1 cellular context compared by ENCODE assay signal in the genomic region with DNA sequence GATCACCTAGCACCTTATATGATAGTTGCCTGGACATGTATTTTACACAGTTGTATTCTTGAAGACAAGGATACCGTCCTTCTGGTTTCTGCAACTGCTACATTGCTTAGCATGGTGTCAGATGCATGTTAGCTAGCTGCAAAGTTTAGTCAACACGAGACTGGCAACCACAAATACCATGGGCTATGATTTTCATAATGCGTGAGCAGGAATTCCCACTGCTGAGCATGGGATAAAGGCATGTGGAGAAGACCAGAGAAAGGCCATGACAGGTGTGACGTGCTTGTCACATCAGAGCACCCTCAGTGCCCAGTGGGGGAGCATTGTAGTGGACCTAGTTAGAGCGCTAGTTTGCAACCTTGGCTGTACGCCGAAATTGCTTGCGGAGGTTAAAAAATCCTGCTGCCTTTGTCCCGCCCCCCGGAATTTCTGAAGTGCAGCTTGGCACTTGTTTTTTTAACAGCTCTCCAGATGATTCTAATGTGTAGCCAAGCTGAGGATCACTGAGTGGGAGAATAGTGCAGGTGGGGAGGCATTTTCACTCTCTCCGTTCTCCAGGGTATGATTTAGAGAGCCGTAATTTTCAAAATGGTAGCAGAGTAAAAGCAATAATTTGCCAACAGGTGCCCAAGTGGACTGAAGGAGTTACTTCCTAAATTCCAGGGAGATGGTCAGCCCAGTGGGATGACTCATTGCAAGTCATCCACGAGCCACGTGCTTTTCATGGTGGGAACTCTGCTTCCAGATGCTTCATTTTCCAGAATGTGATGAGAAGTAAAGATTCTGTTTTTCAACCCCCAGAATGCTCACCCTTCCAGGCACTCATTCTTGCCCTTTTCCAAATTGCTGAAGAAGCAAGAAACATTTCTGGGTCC.
TF ChIP-seq lines count a peak whose summit lies in the region.

No MANE protein-coding gene starts in this region.

TF ChIP-seq in IMR-90, 13 proteins besides CTCF, POLR2A, EP300 and RAD21 (continued from another document):
- TF ChIP-seq MAFK (IDR thresholded peaks at IDR 0.05; ENCODE audit: low read depth, low read length) (no peak), MXI1 (IDR thresholded peaks at IDR 0.05; ENCODE audit: borderline replicate concordance, low read depth, low read length) (peak; percentile 53; the same call in 1 of the 2 replicates), BHLHE40 (IDR thresholded peaks at IDR 0.05; ENCODE audit: low read depth, low read length) (peak; percentile 84), FOS (IDR thresholded peaks at IDR 0.05; ENCODE audit: low read depth, low read length) (peak; percentile 86), NFE2L2 (IDR thresholded peaks at IDR 0.05; ENCODE audit: low read depth, low read length) (peak; percentile 32; the same call in 1 of the 2 replicates), RCOR1 (IDR thresholded peaks at IDR 0.05; ENCODE audit: insufficient replicate concordance, low read length) (peak; percentile 48), CHD1 (IDR thresholded peaks at IDR 0.05; ENCODE audit: low read depth, low read length) (no peak), RFX5 (IDR thresholded peaks at IDR 0.05; ENCODE audit: low read depth, low read length) (no peak), SMC3 (IDR thresholded peaks at IDR 0.05; ENCODE audit: low read depth, low read length) (no peak), MAZ (IDR thresholded peaks at IDR 0.05; ENCODE audit: borderline replicate concordance, low read depth, low read length) (no peak)
- TF ChIP-seq, protein P1, sequence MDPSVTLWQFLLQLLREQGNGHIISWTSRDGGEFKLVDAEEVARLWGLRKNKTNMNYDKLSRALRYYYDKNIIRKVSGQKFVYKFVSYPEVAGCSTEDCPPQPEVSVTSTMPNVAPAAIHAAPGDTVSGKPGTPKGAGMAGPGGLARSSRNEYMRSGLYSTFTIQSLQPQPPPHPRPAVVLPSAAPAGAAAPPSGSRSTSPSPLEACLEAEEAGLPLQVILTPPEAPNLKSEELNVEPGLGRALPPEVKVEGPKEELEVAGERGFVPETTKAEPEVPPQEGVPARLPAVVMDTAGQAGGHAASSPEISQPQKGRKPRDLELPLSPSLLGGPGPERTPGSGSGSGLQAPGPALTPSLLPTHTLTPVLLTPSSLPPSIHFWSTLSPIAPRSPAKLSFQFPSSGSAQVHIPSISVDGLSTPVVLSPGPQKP (IDR thresholded peaks at IDR 0.05; ENCODE audit: borderline replicate concordance, low read depth, low read length) = no peak
- TF ChIP-seq, protein P2, sequence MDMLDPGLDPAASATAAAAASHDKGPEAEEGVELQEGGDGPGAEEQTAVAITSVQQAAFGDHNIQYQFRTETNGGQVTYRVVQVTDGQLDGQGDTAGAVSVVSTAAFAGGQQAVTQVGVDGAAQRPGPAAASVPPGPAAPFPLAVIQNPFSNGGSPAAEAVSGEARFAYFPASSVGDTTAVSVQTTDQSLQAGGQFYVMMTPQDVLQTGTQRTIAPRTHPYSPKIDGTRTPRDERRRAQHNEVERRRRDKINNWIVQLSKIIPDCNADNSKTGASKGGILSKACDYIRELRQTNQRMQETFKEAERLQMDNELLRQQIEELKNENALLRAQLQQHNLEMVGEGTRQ (IDR thresholded peaks at IDR 0.05; ENCODE audit: low read depth, low read length) = peak; percentile 80
